ENCODE assay signal across 22 cellular contexts in genomic region chr1:202229376-202229775, GRCh38. TPM values are rescaled to one million over a fixed set of nuclear protein-coding genes. Genes with fewer than 3 reads are reported as not detected.
"Had no signal": no experiment of that assay in that cellular context is flagged by ENCODE, and none has a peak within 500 bp of the region (broad histone marks: within the 10 kb centered on the region; RNA-seq: fewer than 3 reads in every experiment).

No MANE protein-coding gene starts in this region.

- H3K9me3 Mint-ChIP-seq: activated naive CD4-positive, alpha-beta T cell treated with anti-CD3 and anti-CD28 coated beads, Interleukin-2, amount 10 ng/mL, durations not matched to agents 7 days and 5 days; activated T-helper 2 cell treated with anti-CD3 and anti-CD28 coated beads, Interferon-gamma antibody, Interleukin-2, Interleukin-4, amounts not matched to agents 10 μg/mL and 5 μg/mL and 100 μg/mL, durations not matched to agents 14 hours and 24 hours and 36 hours; nephron progenitor cell; stimulated activated naive CD8-positive, alpha-beta T cell treated with anti-CD3 and anti-CD28 coated beads, Interleukin-15, Interleukin-2, amounts not matched to agents 100 ng/mL and 50 ng/mL, for 24 hours; T-cell had no signal

- H3K9me3 ChIP-seq: adrenal gland, gastroesophageal sphincter, suprapubic skin had no signal

- H3K36me3 ChIP-seq: adrenal gland, gastroesophageal sphincter, suprapubic skin had no signal

- H3K4me3 Mint-ChIP-seq: activated naive CD4-positive, alpha-beta T cell treated with anti-CD3 and anti-CD28 coated beads, Interleukin-2, amount 10 ng/mL, durations not matched to agents 7 days and 5 days; nephron progenitor cell; stimulated activated naive CD8-positive, alpha-beta T cell treated with anti-CD3 and anti-CD28 coated beads, Interleukin-15, Interleukin-2, amounts not matched to agents 100 ng/mL and 50 ng/mL, for 24 hours; T-cell had no signal

- H3K4me1 ChIP-seq: adrenal gland, gastroesophageal sphincter had no signal

- H3K27ac ChIP-seq: adrenal gland, gastroesophageal sphincter, suprapubic skin had no signal

- H3K4me3 ChIP-seq: adrenal gland, gastroesophageal sphincter, suprapubic skin had no signal

- H3K36me3 Mint-ChIP-seq: activated naive CD4-positive, alpha-beta T cell treated with anti-CD3 and anti-CD28 coated beads, Interleukin-2, amount 10 ng/mL, durations not matched to agents 7 days and 5 days; T-cell had no signal

- H3K27ac Mint-ChIP-seq: activated T-helper 2 cell treated with anti-CD3 and anti-CD28 coated beads, Interferon-gamma antibody, Interleukin-2, Interleukin-4, amounts not matched to agents 10 μg/mL and 5 μg/mL and 100 μg/mL, durations not matched to agents 14 hours and 24 hours and 36 hours; nephron progenitor cell; progenitor cell of endocrine pancreas; stimulated activated naive CD8-positive, alpha-beta T cell treated with anti-CD3 and anti-CD28 coated beads, Interleukin-15, Interleukin-2, amounts not matched to agents 100 ng/mL and 50 ng/mL, for 24 hours; T-cell had no signal

- H3K27me3 Mint-ChIP-seq: stimulated activated naive CD8-positive, alpha-beta T cell treated with anti-CD3 and anti-CD28 coated beads, Interleukin-15, Interleukin-2, amounts not matched to agents 100 ng/mL and 50 ng/mL, for 24 hours; T-cell had no signal

- DNase-seq: activated naive CD4-positive, alpha-beta T cell treated with anti-CD3 and anti-CD28 coated beads, Interleukin-2, amount 10 ng/mL, durations not matched to agents 7 days and 5 days; adrenal gland; caudate nucleus; cortex of kidney; effector CD8-positive, alpha-beta T cell; kidney; left ventricle myocardium superior; mesenchymal stem cell; nephron progenitor cell; occipital lobe; right cardiac atrium; small intestine; stimulated activated CD4-positive, alpha-beta T cell treated with anti-CD3 and anti-CD28 coated beads, Interleukin-4, amount 100 ng/mL, for 4 hours; stimulated activated CD8-positive, alpha-beta memory T cell treated with anti-CD3 and anti-CD28 coated beads, Interleukin-4, amount 100 ng/mL, for 48 hours; T-cell; T-helper 9 cell; trophoblast cell had no signal

- ATAC-seq: gastroesophageal sphincter, right cardiac atrium, T-cell had no signal

- H3K27me3 ChIP-seq: adrenal gland had no signal

RNA-seq across cellular contexts. Expression of gene LGR6, which starts 35.8 kb away (rescaled TPM):
- total RNA-seq: activated T-helper 2 cell treated with anti-CD3 and anti-CD28 coated beads, Interferon-gamma antibody, Interleukin-2, Interleukin-4, amounts not matched to agents 10 μg/mL and 5 μg/mL and 100 μg/mL, durations not matched to agents 14 hours and 24 hours and 36 hours had no signal
